Comparison of ENCODE assay signal across 8 cellular contexts in genomic region chr20:44521484-44522481, GRCh38. TPM values are rescaled to one million over a fixed set of nuclear protein-coding genes. Genes with fewer than 3 reads are reported as not detected.
DNase-seq lines count a peak whose midpoint lies in the region; ATAC-seq, FAIRE-seq and TF ChIP-seq lines count a peak whose summit lies in the region.

Gene SERINC3, minus strand, starts transcription at chr20:44522070. Its CDS starts 119 bp downstream, at chr20:44521951.

- peak; percentile 93 for FAIRE-seq in GM19239 (lab: Jason Lieb, UNC)

- no peaks in the 10 kb centered on the region for H3K9me3 ChIP-seq in BE2C

- DNase-seq in BE2C, result peak; percentile 95
- peak; percentile 91 for DNase-seq in GM19239 (ENCODE audit: insufficient read length, low spot score)
- DNase-seq in NCI-H524 treated with DMSO at 0.1 percent for 48 hours (lab: John Stamatoyannopoulos, UW), result peak; percentile 62
- DNase-seq in activated CD4-positive, alpha-beta T cell treated with anti-CD3 and anti-CD28 coated beads for 4 hours, result peak; percentile 93 to 96
- peak; percentile 86 for DNase-seq in kidney glomerular epithelial cell (lab: John Stamatoyannopoulos, UW)
- peak; percentile 82 to 89 for DNase-seq in stimulated activated CD4-positive, alpha-beta T cell treated with anti-CD3 and anti-CD28 coated beads, Interleukin-1b, Interleukin-23, amount 100 ng/mL, for 1 hour (ENCODE audit: low read depth in 2 of 2)

- H3K36me3 ChIP-seq in BE2C, result no peaks in the 10 kb centered on the region

- peak; percentile 88 for ATAC-seq in HG03457 (IDR thresholded peaks at IDR 0.05; ENCODE audit: unreplicated experiment)

- TF ChIP-seq CTCF in BE2C (IDR thresholded peaks at IDR 0.05; ENCODE audit: low read depth, low read length), result peak; percentile 37

- no peaks in the 10 kb centered on the region for H3K27me3 ChIP-seq in BE2C

- no peaks in the 10 kb centered on the region; the same call in 1 of the 2 replicates for H3K4me1 ChIP-seq in BE2C

- H3K27ac ChIP-seq in cingulate gyrus (ENCODE audit: low read depth, low read length), result peak within 1 kb of the TSS; percentile 98

- peak within 1 kb of the TSS; percentile 92 for H3K4me3 ChIP-seq in BE2C (ENCODE audit: low read depth, low read length)

RNA-seq across cellular contexts. Expression of gene SERINC3, which starts in this region (rescaled TPM):
- 76.5 TPM for polyA plus RNA-seq in BE2C (2012; ENCODE audit: insufficient read depth, insufficient read length, low read depth)

Comparison
In these comparisons a context has a peak if more than half of its experiments do, and no peak if none do; other contexts are left out.
1. Peak in every context shown above with its lines: DNase-seq, ATAC-seq, H3K4me3 ChIP-seq and H3K27ac ChIP-seq.